ENCODE assay signal across 23 cellular contexts in genomic region chr6:128358111-128358780, GRCh38.
DNase-seq lines count a peak whose midpoint lies in the region; ATAC-seq, FAIRE-seq and TF ChIP-seq lines count a peak whose summit lies in the region.
"Had no signal": no experiment of that assay in that cellular context is flagged by ENCODE, and none has a peak within 500 bp of the region (broad histone marks: within the 10 kb centered on the region; RNA-seq: fewer than 3 reads in every experiment).

No MANE protein-coding gene starts in this region.

- DNase-seq in AG10803 (ENCODE audit: low read depth) = peak; percentile 48
- DNase-seq in HFFc6 = peak; percentile 11
- peak; percentile 26 for DNase-seq in epithelial cell of proximal tubule (ENCODE audit: low read depth)
- DNase-seq in frontal cortex (ENCODE audit: low spot score in 2 of 2) = no peak
- DNase-seq in RPMI8226 = no peak
- DNase-seq in left lung = no peak
- DNase-seq: activated CD4-positive, alpha-beta T cell treated with anti-CD3 and anti-CD28 coated beads for 48 hours; CD8-positive, alpha-beta memory T cell; colonic mucosa; DMS79 treated with DMSO at 0.1 percent for 48 hours; MG63; NCI-H1436; NCI-H524 treated with DMSO at 0.1 percent for 48 hours had no signal

- FAIRE-seq in frontal cortex (lab: Jason Lieb, UNC) = no peak
- FAIRE-seq: islet of Langerhans, TTC549 had no signal

- no peak for ATAC-seq in HG03280 (IDR thresholded peaks at IDR 0.05; ENCODE audit: unreplicated experiment)
- no peak for ATAC-seq in left lung
- ATAC-seq: HCT116, sciatic nerve had no signal

- peak overlapping the region; percentile 3; the same call in 1 of the 2 replicates for H3K27ac Mint-ChIP-seq in HFFc6
- H3K27ac Mint-ChIP-seq in nephron = peak overlapping the region; percentile 21 to 48 (median 24)
- H3K27ac Mint-ChIP-seq: activated naive CD4-positive, alpha-beta T cell treated with anti-CD3 and anti-CD28 coated beads, Interleukin-2, amount 50 U/mL, for 24 hours; CD8-positive, alpha-beta memory T cell had no signal

- no peaks in the 10 kb centered on the region for H3K9me3 ChIP-seq in left lung
- H3K9me3 ChIP-seq: colonic mucosa, MG63, suprapubic skin had no signal

- H3K27me3 ChIP-seq in left lung = no peaks in the 10 kb centered on the region
- H3K27me3 ChIP-seq: colonic mucosa, hepatocyte, MG63, suprapubic skin had no signal

- peaks cover 14% of the 10 kb centered on the region for H3K36me3 Mint-ChIP-seq in HFFc6 (ENCODE audit: low read depth)
- no peaks in the 10 kb centered on the region for H3K36me3 Mint-ChIP-seq in nephron (ENCODE audit: low read depth)
- H3K36me3 Mint-ChIP-seq: activated naive CD4-positive, alpha-beta T cell treated with anti-CD3 and anti-CD28 coated beads, Interleukin-2, amount 50 U/mL, for 24 hours; brain; CD8-positive, alpha-beta memory T cell had no signal

- H3K4me3 ChIP-seq in AG10803 (ENCODE audit: low read length) = no peak overlapping the region
- no peak overlapping the region for H3K4me3 ChIP-seq in epithelial cell of proximal tubule (ENCODE audit: low read depth, low read length)
- H3K4me3 ChIP-seq in left lung = no peak overlapping the region
- H3K4me3 ChIP-seq: colonic mucosa, hepatocyte, MG63, suprapubic skin had no signal

- H3K27me3 Mint-ChIP-seq in HFFc6 (ENCODE audit: insufficient read depth) = peaks cover 2% of the 10 kb centered on the region; the same call in 1 of the 2 replicates
- H3K27me3 Mint-ChIP-seq in nephron (ENCODE audit: low read depth) = no peaks in the 10 kb centered on the region
- H3K27me3 Mint-ChIP-seq: brain had no signal

- no peak overlapping the region for H3K4me3 Mint-ChIP-seq in HFFc6
- H3K4me3 Mint-ChIP-seq in nephron = no peak overlapping the region
- H3K4me3 Mint-ChIP-seq: activated naive CD4-positive, alpha-beta T cell treated with anti-CD3 and anti-CD28 coated beads, Interleukin-2, amount 50 U/mL, for 24 hours; CD8-positive, alpha-beta memory T cell had no signal

- H3K27ac ChIP-seq in left lung = no peak overlapping the region
- H3K27ac ChIP-seq: colonic mucosa, hepatocyte, suprapubic skin had no signal

- no peaks in the 10 kb centered on the region for H3K36me3 ChIP-seq in left lung
- H3K36me3 ChIP-seq: colonic mucosa, MG63, suprapubic skin had no signal

- H3K9me3 Mint-ChIP-seq in HFFc6 (no peaks in the 10 kb centered on the region), nephron (no peaks in the 10 kb centered on the region)
- H3K9me3 Mint-ChIP-seq: activated naive CD4-positive, alpha-beta T cell treated with anti-CD3 and anti-CD28 coated beads, Interleukin-2, amount 50 U/mL, for 24 hours; brain; CD8-positive, alpha-beta memory T cell had no signal

- TF ChIP-seq CTCF in AG10803 (conservative IDR thresholded peaks at IDR 0.05; ENCODE audit: low read length) = no peak
- no peak for TF ChIP-seq CTCF in HFFc6 (IDR thresholded peaks at IDR 0.05)
- TF ChIP-seq CTCF in epithelial cell of proximal tubule (conservative IDR thresholded peaks at IDR 0.05; ENCODE audit: low read depth, low read length) = no peak
- no peak for TF ChIP-seq CTCF in nephron (IDR thresholded peaks at IDR 0.05; ENCODE audit: unreplicated experiment in 3 of 3)
- no peak for TF ChIP-seq CTCF in left lung (IDR thresholded peaks at IDR 0.05)

- H3K4me1 Mint-ChIP-seq in HFFc6 (ENCODE audit: low read depth) = peaks cover 38% of the 10 kb centered on the region
- peaks cover 13% of the 10 kb centered on the region for H3K4me1 Mint-ChIP-seq in nephron
- H3K4me1 Mint-ChIP-seq: activated naive CD4-positive, alpha-beta T cell treated with anti-CD3 and anti-CD28 coated beads, Interleukin-2, amount 50 U/mL, for 24 hours; CD8-positive, alpha-beta memory T cell had no signal

- no peaks in the 10 kb centered on the region for H3K4me1 ChIP-seq in left lung
- H3K4me1 ChIP-seq: colonic mucosa had no signal

- intact Hi-C loops in left lung (cut with DNase I) = no loop called here

Comparison
In these comparisons a context has a peak if more than half of its experiments do, and no peak if none do; other contexts are left out.
1. DNase-seq: peak in AG10803 (single experiment), HFFc6 (single experiment) and epithelial cell of proximal tubule (single experiment); none in frontal cortex (0 of 2), RPMI8226 (single experiment) and left lung (0 of 2).